1 cellular context compared by ENCODE assay signal in genomic region chr9:132551556-132551955, GRCh38.
TF ChIP-seq lines count a peak whose summit lies in the region.

No MANE protein-coding gene starts in this region.

TF ChIP-seq in K562, 482 proteins besides CTCF, POLR2A, EP300 and RAD21 (continued from another document):
- TF ChIP-seq, protein P1, sequence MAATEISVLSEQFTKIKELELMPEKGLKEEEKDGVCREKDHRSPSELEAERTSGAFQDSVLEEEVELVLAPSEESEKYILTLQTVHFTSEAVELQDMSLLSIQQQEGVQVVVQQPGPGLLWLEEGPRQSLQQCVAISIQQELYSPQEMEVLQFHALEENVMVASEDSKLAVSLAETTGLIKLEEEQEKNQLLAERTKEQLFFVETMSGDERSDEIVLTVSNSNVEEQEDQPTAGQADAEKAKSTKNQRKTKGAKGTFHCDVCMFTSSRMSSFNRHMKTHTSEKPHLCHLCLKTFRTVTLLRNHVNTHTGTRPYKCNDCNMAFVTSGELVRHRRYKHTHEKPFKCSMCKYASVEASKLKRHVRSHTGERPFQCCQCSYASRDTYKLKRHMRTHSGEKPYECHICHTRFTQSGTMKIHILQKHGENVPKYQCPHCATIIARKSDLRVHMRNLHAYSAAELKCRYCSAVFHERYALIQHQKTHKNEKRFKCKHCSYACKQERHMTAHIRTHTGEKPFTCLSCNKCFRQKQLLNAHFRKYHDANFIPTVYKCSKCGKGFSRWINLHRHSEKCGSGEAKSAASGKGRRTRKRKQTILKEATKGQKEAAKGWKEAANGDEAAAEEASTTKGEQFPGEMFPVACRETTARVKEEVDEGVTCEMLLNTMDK (IDR thresholded peaks at IDR 0.05; ENCODE audit: borderline replicate concordance, insufficient read depth, low read depth, low read length, poor library complexity, severe bottlenecking) = no peak
- 0 out of 2 replicates have a peak, but pooled peaks have one; percentile 7 for TF ChIP-seq TFE3 (CRISPR knock-in tag; IDR thresholded peaks at IDR 0.05)
